ENCODE assay signal across 25 cellular contexts in the genomic region with DNA sequence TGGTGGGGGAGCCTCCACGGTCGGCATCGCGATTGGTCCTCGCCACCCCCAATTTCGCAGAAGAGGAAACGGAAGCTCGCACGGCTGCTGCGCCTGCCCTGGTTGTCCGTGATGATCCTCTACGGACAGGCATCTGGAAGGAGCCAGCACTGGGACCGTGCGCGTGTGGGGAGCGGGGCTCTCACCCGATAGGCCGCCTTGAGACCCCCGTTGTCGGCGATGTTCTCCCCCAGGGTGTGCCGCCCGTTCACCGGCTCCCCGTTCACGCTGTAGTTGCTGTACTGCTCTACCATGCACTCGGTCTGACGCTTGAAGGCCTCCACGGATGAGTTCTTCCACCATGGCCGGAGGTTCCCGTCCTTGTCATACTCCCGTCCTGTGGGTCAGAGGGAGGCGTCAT.
"Had no signal": no experiment of that assay in that cellular context is flagged by ENCODE, and none has a peak within 500 bp of the region (broad histone marks: within the 10 kb centered on the region; RNA-seq: fewer than 3 reads in every experiment).

No MANE protein-coding gene starts in this region.

- H3K9me3 Mint-ChIP-seq: activated naive CD8-positive, alpha-beta T cell treated with anti-CD3 and anti-CD28 coated beads, Interleukin-2, amount 10 ng/mL, durations not matched to agents 7 days and 5 days; activated T-helper 17 cell treated with anti-CD3 and anti-CD28 coated beads, Interleukin-2, amount 50 U/mL, for 72 hours; nephron; stimulated activated memory B cell treated with anti-CD40 and anti-IgM and Interleukin-4, amounts not matched to agents 10 μg/mL and 1 μg/mL and 100 μg/mL, for 72 hours had no signal

- H3K4me1 Mint-ChIP-seq: activated naive CD8-positive, alpha-beta T cell treated with anti-CD3 and anti-CD28 coated beads, Interleukin-2, amount 10 ng/mL, durations not matched to agents 7 days and 5 days; activated T-helper 17 cell treated with anti-CD3 and anti-CD28 coated beads, Interleukin-2, amount 50 U/mL, for 72 hours; nephron; stimulated activated memory B cell treated with anti-CD40 and anti-IgM and Interleukin-4, amounts not matched to agents 10 μg/mL and 1 μg/mL and 100 μg/mL, for 72 hours had no signal

- H3K27me3 Mint-ChIP-seq: activated naive CD8-positive, alpha-beta T cell treated with anti-CD3 and anti-CD28 coated beads, Interleukin-2, amount 10 ng/mL, durations not matched to agents 7 days and 5 days; activated T-helper 17 cell treated with anti-CD3 and anti-CD28 coated beads, Interleukin-2, amount 50 U/mL, for 72 hours; progenitor cell of endocrine pancreas; stimulated activated memory B cell treated with anti-CD40 and anti-IgM and Interleukin-4, amounts not matched to agents 10 μg/mL and 1 μg/mL and 100 μg/mL, for 72 hours had no signal

- H3K27me3 ChIP-seq: brain microvascular endothelial cell, dorsolateral prefrontal cortex, ovary, sigmoid colon, stomach, thyroid gland, upper lobe of left lung had no signal

- H3K9me3 ChIP-seq: ovary, sigmoid colon, stomach, thyroid gland, upper lobe of left lung had no signal

- H3K36me3 ChIP-seq: ovary had no signal

- H3K27ac Mint-ChIP-seq: activated naive CD8-positive, alpha-beta T cell treated with anti-CD3 and anti-CD28 coated beads, Interleukin-2, amount 10 ng/mL, durations not matched to agents 7 days and 5 days; activated T-helper 17 cell treated with anti-CD3 and anti-CD28 coated beads, Interleukin-2, amount 50 U/mL, for 72 hours; nephron; progenitor cell of endocrine pancreas; stimulated activated memory B cell treated with anti-CD40 and anti-IgM and Interleukin-4, amounts not matched to agents 10 μg/mL and 1 μg/mL and 100 μg/mL, for 72 hours had no signal

- H3K4me3 Mint-ChIP-seq: activated naive CD8-positive, alpha-beta T cell treated with anti-CD3 and anti-CD28 coated beads, Interleukin-2, amount 10 ng/mL, durations not matched to agents 7 days and 5 days; activated T-helper 17 cell treated with anti-CD3 and anti-CD28 coated beads, Interleukin-2, amount 50 U/mL, for 72 hours; nephron had no signal

- ATAC-seq: activated T-helper 17 cell treated with anti-CD3 and anti-CD28 coated beads, Interleukin-2, amount 50 U/mL, for 72 hours; left cardiac atrium; left ventricle myocardium superior; stimulated activated memory B cell treated with anti-CD40 and anti-IgM and Interleukin-4, amounts not matched to agents 10 μg/mL and 1 μg/mL and 100 μg/mL, for 72 hours had no signal

- H3K4me1 ChIP-seq: stomach, thyroid gland, upper lobe of left lung had no signal

- H3K4me3 ChIP-seq: coronary artery, dorsolateral prefrontal cortex, ovary, sigmoid colon, stomach, thyroid gland, upper lobe of left lung had no signal

- DNase-seq: activated CD4-positive, alpha-beta T cell treated with anti-CD3 and anti-CD28 coated beads for 4 hours; activated CD4-positive, alpha-beta T cell treated with anti-CD3 and anti-CD28 coated beads, Interleukin-2, amount 50 U/mL, for 4 hours; activated gamma-delta T cell treated with Interleukin-2 at 50 U/mL for 16 hours; activated naive CD8-positive, alpha-beta T cell treated with anti-CD3 and anti-CD28 coated beads, Interleukin-2, amount 10 ng/mL, durations not matched to agents 7 days and 5 days; amniotic stem cell; brain microvascular endothelial cell; dorsolateral prefrontal cortex; effector memory CD4-positive, alpha-beta T cell; islet precursor cell; left cardiac atrium; left ventricle myocardium superior; ovary; sigmoid colon; small intestine; stimulated activated CD4-positive, alpha-beta T cell treated with anti-CD3 and anti-CD28 coated beads, Interleukin-4, amount 100 ng/mL, for 24 hours; stomach; T-helper 1 cell; thyroid gland had no signal

- H3K27ac ChIP-seq: brain microvascular endothelial cell, coronary artery, dorsolateral prefrontal cortex, ovary, sigmoid colon, stomach, thyroid gland, upper lobe of left lung, VCaP had no signal
